Comparison of ENCODE assay signal across 1 cellular context in the genomic region with DNA sequence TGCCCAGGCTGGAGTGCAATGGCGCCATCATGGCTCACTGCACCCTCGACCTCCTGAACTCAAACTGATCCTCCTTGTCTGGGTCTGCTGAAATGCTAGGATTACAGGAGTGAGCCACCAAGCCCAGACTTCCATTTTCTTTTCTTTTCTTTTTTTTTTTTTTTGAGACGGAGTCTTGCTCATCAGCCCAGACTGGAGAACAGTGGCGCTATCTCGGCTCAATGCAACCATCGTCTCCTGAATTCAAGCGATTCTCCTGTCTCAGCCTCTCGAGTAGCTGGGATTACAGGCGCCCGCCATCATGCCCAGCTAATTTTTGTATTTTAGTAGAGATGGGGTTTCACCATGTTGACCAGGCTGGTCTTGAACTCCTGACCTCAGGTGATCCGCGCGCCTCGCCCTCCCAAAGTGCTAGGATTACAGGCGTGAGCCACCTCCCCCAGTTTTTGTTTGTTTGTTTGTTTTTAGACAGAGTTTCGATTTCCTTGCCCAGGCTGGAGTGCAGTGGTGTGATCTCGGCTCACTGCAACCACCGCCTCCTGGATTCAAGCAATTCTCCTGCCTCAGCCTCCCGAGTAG.
A peak's percentile ranks its signal among the peaks of the same experiment; 100 is the strongest.
TF ChIP-seq lines count a peak whose summit lies in the region.

No MANE protein-coding gene starts in this region.

TF ChIP-seq in A549, 52 proteins besides CTCF, POLR2A, EP300 and RAD21:
- 0 out of 5 replicates have a peak, but pooled peaks of 1 of the 2 experiments have one; percentile 27 for TF ChIP-seq JUN (IDR thresholded peaks at IDR 0.05)
- TF ChIP-seq, protein P1, sequence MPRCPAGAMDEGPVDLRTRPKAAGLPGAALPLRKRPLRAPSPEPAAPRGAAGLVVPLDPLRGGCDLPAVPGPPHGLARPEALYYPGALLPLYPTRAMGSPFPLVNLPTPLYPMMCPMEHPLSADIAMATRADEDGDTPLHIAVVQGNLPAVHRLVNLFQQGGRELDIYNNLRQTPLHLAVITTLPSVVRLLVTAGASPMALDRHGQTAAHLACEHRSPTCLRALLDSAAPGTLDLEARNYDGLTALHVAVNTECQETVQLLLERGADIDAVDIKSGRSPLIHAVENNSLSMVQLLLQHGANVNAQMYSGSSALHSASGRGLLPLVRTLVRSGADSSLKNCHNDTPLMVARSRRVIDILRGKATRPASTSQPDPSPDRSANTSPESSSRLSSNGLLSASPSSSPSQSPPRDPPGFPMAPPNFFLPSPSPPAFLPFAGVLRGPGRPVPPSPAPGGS (IDR thresholded peaks at IDR 0.05): peak; percentile 0; the same call in 1 of the 3 replicates
